Comparison of ENCODE assay signal across 8 cellular contexts in the genomic region with DNA sequence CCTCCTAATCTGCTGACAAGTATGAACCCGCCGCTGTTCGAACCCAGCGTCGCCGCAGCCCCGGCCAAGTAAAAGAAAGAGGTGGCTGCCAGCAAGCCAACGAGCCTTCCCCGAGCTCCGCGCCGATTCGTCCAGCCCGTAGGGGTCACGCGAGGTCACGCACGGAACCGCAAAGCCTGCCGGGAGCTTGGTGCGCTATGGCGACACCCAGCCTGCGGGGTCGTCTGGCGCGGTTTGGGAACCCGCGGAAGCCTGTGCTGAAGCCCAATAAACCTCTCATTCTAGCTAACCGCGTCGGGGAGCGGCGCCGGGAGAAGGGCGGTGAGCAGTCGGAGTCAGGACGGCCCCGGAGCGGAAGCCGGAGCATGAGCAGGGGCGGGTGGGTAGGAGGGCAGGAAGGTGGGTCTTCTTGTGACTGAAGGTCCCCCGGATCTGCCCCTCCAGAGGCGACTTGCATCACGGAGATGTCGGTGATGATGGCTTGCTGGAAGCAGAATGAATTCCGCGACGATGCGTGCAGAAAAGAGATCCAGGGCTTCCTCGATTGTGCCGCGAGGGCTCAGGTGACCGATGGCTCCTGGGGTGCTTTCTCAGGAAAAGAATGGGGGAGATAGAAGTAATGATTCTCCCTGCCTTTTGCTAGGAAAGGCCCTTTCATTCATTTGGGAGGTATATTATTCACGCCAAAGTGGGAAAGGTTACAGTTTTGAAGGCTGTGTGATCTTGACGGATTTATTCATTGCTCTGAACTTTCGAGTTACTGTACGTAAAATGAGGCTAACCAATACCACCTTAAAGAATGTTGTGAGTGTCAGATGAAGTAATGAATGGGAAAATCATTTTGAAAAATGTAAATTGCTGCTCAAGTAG. TPM values are rescaled to one million over a fixed set of nuclear protein-coding genes. Genes with fewer than 3 reads are reported as not detected.
A peak's percentile ranks its signal among the peaks of the same experiment; 100 is the strongest.
DNase-seq lines count a peak whose midpoint lies in the region; ATAC-seq lines count a peak whose summit lies in the region.

Gene CHCHD1 (plus strand): TSS at position 170 of the 870 bp plus-strand sequence. CDS start 28 bp downstream, at position 198.

- no peaks in the 10 kb centered on the region for H3K27me3 Mint-ChIP-seq in activated T-helper 2 cell treated with anti-CD3 and anti-CD28 coated beads, Interferon-gamma antibody, Interleukin-2, Interleukin-4, amounts not matched to agents 10 μg/mL and 5 μg/mL and 100 μg/mL, durations not matched to agents 14 hours and 24 hours and 36 hours (ENCODE audit: low read depth)
- no peaks in the 10 kb centered on the region for H3K27me3 Mint-ChIP-seq in natural killer cell treated with Interleukin-12 subunit alpha and Interleukin-12 subunit beta and Interleukin-15 and Interleukin-18, amount 100 ng/mL, for 72 hours

- H3K9me3 Mint-ChIP-seq in activated T-helper 2 cell treated with anti-CD3 and anti-CD28 coated beads, Interferon-gamma antibody, Interleukin-2, Interleukin-4, amounts not matched to agents 10 μg/mL and 5 μg/mL and 100 μg/mL, durations not matched to agents 14 hours and 24 hours and 36 hours = no peaks in the 10 kb centered on the region
- no peaks in the 10 kb centered on the region for H3K9me3 Mint-ChIP-seq in natural killer cell treated with Interleukin-12 subunit alpha and Interleukin-12 subunit beta and Interleukin-15 and Interleukin-18, amount 100 ng/mL, for 72 hours

- peak within 1 kb of the TSS; percentile 99 for H3K4me3 Mint-ChIP-seq in activated T-helper 2 cell treated with anti-CD3 and anti-CD28 coated beads, Interferon-gamma antibody, Interleukin-2, Interleukin-4, amounts not matched to agents 10 μg/mL and 5 μg/mL and 100 μg/mL, durations not matched to agents 14 hours and 24 hours and 36 hours (ENCODE audit: low read depth)
- H3K4me3 Mint-ChIP-seq in natural killer cell treated with Interleukin-12 subunit alpha and Interleukin-12 subunit beta and Interleukin-15 and Interleukin-18, amount 100 ng/mL, for 72 hours = peak within 1 kb of the TSS; percentile 98

- intact Hi-C loops in activated T-helper 2 cell treated with anti-CD3 and anti-CD28 coated beads, Interferon-gamma antibody, Interleukin-2, Interleukin-4, amounts not matched to agents 10 μg/mL and 5 μg/mL and 100 μg/mL, durations not matched to agents 14 hours and 24 hours and 36 hours (cut with micrococcal nuclease) = loop anchor here (10.0 kb wide), 4 partner anchors 93 to 1333 kb away; partner anchors contain the start of genes CAMK2G and SAMD8

- H3K27ac Mint-ChIP-seq in activated T-helper 2 cell treated with anti-CD3 and anti-CD28 coated beads, Interferon-gamma antibody, Interleukin-2, Interleukin-4, amounts not matched to agents 10 μg/mL and 5 μg/mL and 100 μg/mL, durations not matched to agents 14 hours and 24 hours and 36 hours = peak within 1 kb of the TSS; percentile 99
- peak within 1 kb of the TSS; percentile 98 for H3K27ac Mint-ChIP-seq in natural killer cell treated with Interleukin-12 subunit alpha and Interleukin-12 subunit beta and Interleukin-15 and Interleukin-18, amount 100 ng/mL, for 72 hours

- H3K36me3 Mint-ChIP-seq in activated T-helper 2 cell treated with anti-CD3 and anti-CD28 coated beads, Interferon-gamma antibody, Interleukin-2, Interleukin-4, amounts not matched to agents 10 μg/mL and 5 μg/mL and 100 μg/mL, durations not matched to agents 14 hours and 24 hours and 36 hours (ENCODE audit: low read depth) = peaks cover 39% of the 10 kb centered on the region
- H3K36me3 Mint-ChIP-seq in natural killer cell treated with Interleukin-12 subunit alpha and Interleukin-12 subunit beta and Interleukin-15 and Interleukin-18, amount 100 ng/mL, for 72 hours = peaks cover 14% of the 10 kb centered on the region

- ATAC-seq in GM21528 (IDR thresholded peaks at IDR 0.05; ENCODE audit: low FRiP score, unreplicated experiment) = peak; percentile 51
- ATAC-seq in natural killer cell treated with Interleukin-12 subunit alpha and Interleukin-12 subunit beta and Interleukin-15 and Interleukin-18, amount 100 ng/mL, for 72 hours = peak; percentile 81 to 87

- peaks cover 43% of the 10 kb centered on the region for H3K4me1 Mint-ChIP-seq in activated T-helper 2 cell treated with anti-CD3 and anti-CD28 coated beads, Interferon-gamma antibody, Interleukin-2, Interleukin-4, amounts not matched to agents 10 μg/mL and 5 μg/mL and 100 μg/mL, durations not matched to agents 14 hours and 24 hours and 36 hours (ENCODE audit: low read depth)
- peaks cover 47 to 60% of the 10 kb centered on the region in 2 donors for H3K4me1 Mint-ChIP-seq in natural killer cell treated with Interleukin-12 subunit alpha and Interleukin-12 subunit beta and Interleukin-15 and Interleukin-18, amount 100 ng/mL, for 72 hours (ENCODE audit: low read depth in 2 of 2)

- peak; percentile 84 for DNase-seq in D341Med (ENCODE audit: low spot score)
- peak; percentile 64 for DNase-seq in KG1 (lab: John Stamatoyannopoulos, UW)
- peak; percentile 90 for DNase-seq in RPMI8226
- peak; percentile 91 for DNase-seq in activated T-helper 2 cell treated with anti-CD3 and anti-CD28 coated beads, Interferon-gamma antibody, Interleukin-2, Interleukin-4, amounts not matched to agents 10 μg/mL and 5 μg/mL and 100 μg/mL, durations not matched to agents 14 hours and 24 hours and 36 hours (ENCODE audit: low spot score)
- DNase-seq in fibroblast of peridontal ligament (ENCODE audit: extremely low read depth) = peak; percentile 81
- peak; percentile 92 for DNase-seq in natural killer cell treated with Interleukin-12 subunit alpha and Interleukin-12 subunit beta and Interleukin-15 and Interleukin-18, amount 100 ng/mL, for 72 hours (ENCODE audit: low spot score)
- peak; percentile 92 for DNase-seq in stimulated activated naive CD4-positive, alpha-beta T cell treated with Interleukin-2 at 50 U/mL for 16 hours (lab: John Stamatoyannopoulos, UW)

RNA-seq across cellular contexts. Expression of gene CHCHD1, which starts in this region (rescaled TPM):
- total RNA-seq in activated T-helper 2 cell treated with anti-CD3 and anti-CD28 coated beads, Interferon-gamma antibody, Interleukin-2, Interleukin-4, amounts not matched to agents 10 μg/mL and 5 μg/mL and 100 μg/mL, durations not matched to agents 14 hours and 24 hours and 36 hours = 33.0 and 35.2 TPM in 2 replicates
- total RNA-seq in natural killer cell treated with Interleukin-12 subunit alpha and Interleukin-12 subunit beta and Interleukin-15 and Interleukin-18, amount 100 ng/mL, for 72 hours = 10 to 100 TPM; 18.7 to 28.5 TPM

Comparison
In these comparisons a context has a peak if more than half of its experiments do, and no peak if none do; other contexts are left out.
1. Peak in every context shown above with its lines: DNase-seq and ATAC-seq.